Comparison of ENCODE assay signal across 16 cellular contexts in genomic region chr9:94014845-94015244, GRCh38. TPM values are rescaled to one million over a fixed set of nuclear protein-coding genes. Genes with fewer than 3 reads are reported as not detected.
DNase-seq lines count a peak whose midpoint lies in the region; ATAC-seq lines count a peak whose summit lies in the region.
"Had no signal": no experiment of that assay in that cellular context is flagged by ENCODE, and none has a peak within 500 bp of the region (broad histone marks: within the 10 kb centered on the region; RNA-seq: fewer than 3 reads in every experiment).

No MANE protein-coding gene starts in this region.

- H3K27me3 Mint-ChIP-seq in T-cell = no peaks in the 10 kb centered on the region
- H3K27me3 Mint-ChIP-seq: activated CD4-positive, alpha-beta T cell treated with anti-CD3 and anti-CD28 coated beads, Interleukin-2, amount 10 ng/mL, durations not matched to agents 7 days and 5 days; activated naive CD8-positive, alpha-beta T cell treated with anti-CD3 and anti-CD28 coated beads for 36 hours; effector memory CD8-positive, alpha-beta T cell had no signal

- H3K4me3 Mint-ChIP-seq in T-cell = no peak overlapping the region
- H3K4me3 Mint-ChIP-seq: activated CD4-positive, alpha-beta T cell treated with anti-CD3 and anti-CD28 coated beads, Interleukin-2, amount 10 ng/mL, durations not matched to agents 7 days and 5 days; activated naive CD8-positive, alpha-beta T cell treated with anti-CD3 and anti-CD28 coated beads for 36 hours; effector memory CD8-positive, alpha-beta T cell; naive thymus-derived CD4-positive, alpha-beta T cell had no signal

- POLR2A ChIA-PET in T-cell (lab: Charles Lee) = interaction anchor here in 1 of 2 donors (0.6 kb wide), 1 partner anchor 23 kb away, joined by 3 read pairs; no protein-coding TSS in a partner anchor

- DNase-seq in DMS53 (lab: John Stamatoyannopoulos, UW) (peak; percentile 43), DMS53 treated with DMSO at 0.1 percent for 48 hours (lab: John Stamatoyannopoulos, UW; ENCODE audit: unreplicated experiment) (no peak), NCI-H2029 (lab: John Stamatoyannopoulos, UW) (peak; percentile 67), NCI-H748 treated with DMSO at 0.1 percent for 48 hours (lab: John Stamatoyannopoulos, UW) (peak; percentile 90), myocyte (ENCODE audit: low read depth) (peak; percentile 64), mesenteric fat pad (ENCODE audit: low spot score) (no peak), T-cell (no peak)
- DNase-seq: activated CD4-positive, alpha-beta T cell treated with anti-CD3 and anti-CD28 coated beads, Interleukin-2, amount 10 ng/mL, durations not matched to agents 7 days and 5 days; activated naive CD8-positive, alpha-beta T cell treated with anti-CD3 and anti-CD28 coated beads for 36 hours; body of pancreas; effector memory CD8-positive, alpha-beta T cell; naive thymus-derived CD4-positive, alpha-beta T cell; right cardiac atrium had no signal

- ATAC-seq in HG03469 (IDR thresholded peaks at IDR 0.05; ENCODE audit: unreplicated experiment) = no peak
- no peak for ATAC-seq in T-cell (replicated peaks in 1 of 4)
- ATAC-seq: effector memory CD8-positive, alpha-beta T cell; naive thymus-derived CD4-positive, alpha-beta T cell; right cardiac atrium had no signal

- no peak overlapping the region for H3K27ac Mint-ChIP-seq in T-cell
- H3K27ac Mint-ChIP-seq: activated CD4-positive, alpha-beta T cell treated with anti-CD3 and anti-CD28 coated beads, Interleukin-2, amount 10 ng/mL, durations not matched to agents 7 days and 5 days; activated naive CD8-positive, alpha-beta T cell treated with anti-CD3 and anti-CD28 coated beads for 36 hours; effector memory CD8-positive, alpha-beta T cell had no signal

- H3K9me3 Mint-ChIP-seq in T-cell = no peaks in the 10 kb centered on the region
- H3K9me3 Mint-ChIP-seq: activated naive CD8-positive, alpha-beta T cell treated with anti-CD3 and anti-CD28 coated beads for 36 hours; effector memory CD8-positive, alpha-beta T cell; naive thymus-derived CD4-positive, alpha-beta T cell had no signal

- H3K4me1 Mint-ChIP-seq in T-cell = peaks cover 20 to 25% (median 23%) of the 10 kb centered on the region in 3 donors

- CTCF ChIA-PET in T-cell (lab: Charles Lee) = interaction anchor here (0.7 to 3.2 kb wide), 3 partner anchors 13 to 199 kb away, joined by 3 to 19 read pairs (median 4); no protein-coding TSS in a partner anchor

- H3K36me3 Mint-ChIP-seq in T-cell = no peaks in the 10 kb centered on the region
- H3K36me3 Mint-ChIP-seq: activated naive CD8-positive, alpha-beta T cell treated with anti-CD3 and anti-CD28 coated beads for 36 hours; naive thymus-derived CD4-positive, alpha-beta T cell had no signal

RNA-seq across cellular contexts. Expression of gene BARX1, which starts 59.7 kb away (rescaled TPM):
- not detected in 2 replicates for total RNA-seq in myocyte
- 0.21 TPM for polyA plus RNA-seq in myocyte (2012)
- not detected for total RNA-seq in mesenteric fat pad
- total RNA-seq in T-cell = not detected
- total RNA-seq: activated CD4-positive, alpha-beta T cell treated with anti-CD3 and anti-CD28 coated beads, Interleukin-2, amount 10 ng/mL, durations not matched to agents 7 days and 5 days; glomerular endothelial cell; right cardiac atrium; ureter had no signal
- polyA plus RNA-seq: naive thymus-derived CD4-positive, alpha-beta T cell; right cardiac atrium had no signal

Comparison
In these comparisons a context has a peak if more than half of its experiments do, and no peak if none do; other contexts are left out.
1. DNase-seq: peak in DMS53 (single experiment), NCI-H2029 (single experiment), NCI-H748 treated with DMSO at 0.1 percent for 48 hours (single experiment) and myocyte (single experiment); none in DMS53 treated with DMSO at 0.1 percent for 48 hours (single experiment), mesenteric fat pad (single experiment) and T-cell (0 of 34).